ENCODE assay signal across 7 cellular contexts in genomic region chr11:71804158-71804946, GRCh38. TPM values are rescaled to one million over a fixed set of nuclear protein-coding genes. Genes with fewer than 3 reads are reported as not detected.
"Had no signal": no experiment of that assay in that cellular context is flagged by ENCODE, and none has a peak within 500 bp of the region (broad histone marks: within the 10 kb centered on the region; RNA-seq: fewer than 3 reads in every experiment).

No MANE protein-coding gene starts in this region.

RNA-seq across cellular contexts. Expression of gene DEFB108B, which starts 28.6 kb away (rescaled TPM):
- total RNA-seq: HepG2, HT1080, IMR-90, M059J, Right ventricle myocardium superior, SJSA1 had no signal
- polyA plus RNA-seq: HepG2, IMR-90, SK-N-SH had no signal
